8 cellular contexts compared by ENCODE assay signal in the genomic region with DNA sequence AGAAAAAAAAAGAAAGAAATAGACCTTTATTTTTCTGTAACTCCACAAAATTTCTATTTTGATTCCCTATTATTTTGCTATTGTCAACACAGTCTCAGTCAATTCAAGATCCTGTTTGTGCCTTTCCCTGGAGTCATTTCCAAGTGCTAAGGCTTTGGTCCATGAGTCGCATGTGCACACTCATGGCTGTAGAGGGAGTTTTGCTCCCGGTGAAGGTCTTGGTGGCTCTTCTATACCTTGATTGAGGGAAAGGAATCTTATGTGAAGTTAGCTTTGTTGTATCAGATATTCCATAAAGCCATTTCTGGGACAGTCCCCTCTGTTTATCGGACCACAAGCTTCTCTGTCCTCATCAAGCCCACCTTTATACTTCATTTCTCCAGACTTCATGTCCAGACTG. TPM values are rescaled to one million over a fixed set of nuclear protein-coding genes. Genes with fewer than 3 reads are reported as not detected.
DNase-seq lines count a peak whose midpoint lies in the region; ATAC-seq and TF ChIP-seq lines count a peak whose summit lies in the region.
"Had no signal": no experiment of that assay in that cellular context is flagged by ENCODE, and none has a peak within 500 bp of the region (broad histone marks: within the 10 kb centered on the region; RNA-seq: fewer than 3 reads in every experiment).

No MANE protein-coding gene starts in this region.

- peak; percentile 23 for DNase-seq in Daoy (ENCODE audit: low read depth)
- DNase-seq in HT-29 (ENCODE audit: low spot score) = peak; percentile 76
- DNase-seq in astrocyte of the cerebellum (ENCODE audit: low read depth) = no peak
- peak; percentile 30 for DNase-seq in myocyte (ENCODE audit: low read depth)
- no peak for DNase-seq in middle frontal gyrus (ENCODE audit: extremely low spot score, low spot score)
- no peak for DNase-seq in activated naive CD4-positive, alpha-beta T cell treated with anti-CD3 and anti-CD28 coated beads, Interleukin-2, amount 50 U/mL, for 16 hours
- DNase-seq in left lobe of liver (ENCODE audit: low spot score) = no peak

- no peak overlapping the region for H3K4me3 ChIP-seq in astrocyte of the cerebellum (ENCODE audit: low read depth, low read length)
- H3K4me3 ChIP-seq: skin epidermis had no signal

- no peak for ATAC-seq in left lobe of liver

- peak; percentile 58 for TF ChIP-seq CTCF in astrocyte of the cerebellum (IDR thresholded peaks at IDR 0.05; ENCODE audit: low read depth, low read length, missing control alignments)

- in situ Hi-C loops in astrocyte of the cerebellum (cut with HindIII; ENCODE audit: low sequenced_read_pairs) = no loop called here

RNA-seq across cellular contexts. Expression of a gene that starts 58.7 kb away (rescaled TPM):
- total RNA-seq in Daoy (2014; rRNA removed; shearing (Covaris generic)) = 2.3 and 6.2 TPM in 2 replicates
- total RNA-seq in HT-29 (2014; rRNA removed; shearing (Covaris generic)) = 0.41 TPM in 1 of 2 replicates, not detected in the other
- total RNA-seq in myocyte = not detected in 2 replicates
- 1.3 TPM for polyA plus RNA-seq in myocyte (2012)
- total RNA-seq in left lobe of liver = 1.5 TPM

RNA-seq across cellular contexts. Expression of a gene that starts 59.0 kb away (rescaled TPM):
- total RNA-seq in Daoy (2014; rRNA removed; shearing (Covaris generic)) = 17.5 and 23.5 TPM in 2 replicates
- total RNA-seq in HT-29 (2014; rRNA removed; shearing (Covaris generic)) = 14.6 and 16.1 TPM in 2 replicates
- total RNA-seq in myocyte (18.0 and 18.2 TPM in 2 replicates), left lobe of liver (7.4 TPM)
- polyA plus RNA-seq in myocyte (2012) = 4.4 TPM

Comparison
In these comparisons a context has a peak if more than half of its experiments do, and no peak if none do; other contexts are left out.
1. DNase-seq: peak in Daoy (single experiment), HT-29 (single experiment) and myocyte (single experiment); none in astrocyte of the cerebellum (single experiment), middle frontal gyrus (single experiment), activated naive CD4-positive, alpha-beta T cell treated with anti-CD3 and anti-CD28 coated beads, Interleukin-2, amount 50 U/mL, for 16 hours (single experiment) and left lobe of liver (single experiment).